In genomic region chr20:31951203-31951529, GRCh38 we compare ENCODE assay signal across 8 cellular contexts. TPM values are rescaled to one million over a fixed set of nuclear protein-coding genes. Genes with fewer than 3 reads are reported as not detected.
A peak's percentile ranks its signal among the peaks of the same experiment; 100 is the strongest.
DNase-seq lines count a peak whose midpoint lies in the region; ATAC-seq and TF ChIP-seq lines count a peak whose summit lies in the region.

No MANE protein-coding gene starts in this region.

- no peak for TF ChIP-seq POLR2A in heart left ventricle (IDR thresholded peaks at IDR 0.05)

- no peak overlapping the region for H4K5ac ChIP-seq in mesendoderm (ENCODE audit: low read length)

- peak overlapping the region; percentile 86 for H3K56ac ChIP-seq in mesendoderm (ENCODE audit: low read length)

- intact Hi-C loops in heart left ventricle (cut with DNase I), result loop anchor here in 7 of 10 donors (2.0 to 10.0 kb wide), 7 partner anchors 79 to 129 kb away; partner anchors contain the start of genes DUSP15 (in 1 of the 7) and TTLL9 (in 1 of the 7)
- intact Hi-C loops in Right ventricle myocardium inferior (cut with DNase I), result loop anchor here (5.0 kb wide), 1 partner anchor 81 kb away; no protein-coding TSS in a partner anchor
- intact Hi-C loops in upper lobe of right lung (cut with DNase I), result no loop called here

- H3K27ac ChIP-seq in heart left ventricle (peak overlapping the region in 7 of 12 donors; percentile 76 to 95 (median 85)), brain microvascular endothelial cell (peak overlapping the region; percentile 54), mesendoderm (ENCODE audit: low read depth, low read length) (no peak overlapping the region), upper lobe of right lung (peak overlapping the region; percentile 87)

- peaks cover 0 to 20% (median 15%) of the 10 kb centered on the region in 12 donors for H3K4me1 ChIP-seq in heart left ventricle
- H3K4me1 ChIP-seq in mesendoderm (ENCODE audit: control insufficient read depth, low read depth, low read length), result peaks cover 5% of the 10 kb centered on the region
- H3K4me1 ChIP-seq in upper lobe of right lung, result peaks cover 12% of the 10 kb centered on the region

- no peak overlapping the region for H2BK120ac ChIP-seq in mesendoderm (ENCODE audit: low read depth, low read length)

- peaks cover 22% of the 10 kb centered on the region for H3K79me1 ChIP-seq in mesendoderm (ENCODE audit: low read length)

- peaks cover 5 to 39% (median 36%) of the 10 kb centered on the region in 9 donors for H3K36me3 ChIP-seq in heart left ventricle
- peaks cover 25% of the 10 kb centered on the region for H3K36me3 ChIP-seq in brain microvascular endothelial cell (replicated peaks)
- peaks cover 12% of the 10 kb centered on the region for H3K36me3 ChIP-seq in mesendoderm (ENCODE audit: control insufficient read depth, insufficient read depth, low read length)
- H3K36me3 ChIP-seq in upper lobe of right lung, result peaks cover 36% of the 10 kb centered on the region

- peak overlapping the region; percentile 76 for H3K9ac ChIP-seq in mesendoderm (ENCODE audit: low read length)

- no peak overlapping the region for H2AK5ac ChIP-seq in mesendoderm (ENCODE audit: low read length)

- peak overlapping the region; percentile 41 for H3K4ac ChIP-seq in mesendoderm (ENCODE audit: low read depth, low read length)

- ATAC-seq in heart left ventricle (no peak), Right ventricle myocardium inferior (no peak), upper lobe of right lung (no peak)

- no peak overlapping the region for H2BK15ac ChIP-seq in mesendoderm (replicated peaks; ENCODE audit: low read depth)

- no peak overlapping the region for H3K23ac ChIP-seq in mesendoderm (ENCODE audit: low read length)

- TF ChIP-seq CTCF in heart left ventricle (IDR thresholded peaks at IDR 0.05), result no peak
- no peak for TF ChIP-seq CTCF in brain microvascular endothelial cell (IDR thresholded peaks at IDR 0.05; ENCODE audit: low read depth, low read length, missing control alignments)
- no peak for TF ChIP-seq CTCF in upper lobe of right lung (IDR thresholded peaks at IDR 0.05)

- DNase-seq in heart left ventricle (no peak), Right ventricle myocardium inferior (ENCODE audit: missing footprints) (no peak), brain microvascular endothelial cell (no peak), mesendoderm (no peak), upper lobe of right lung (no peak), SKM-1 (lab: John Stamatoyannopoulos, UW; ENCODE audit: unreplicated experiment) (no peak), DMS 273 treated with DMSO at 0.1 percent for 48 hours (lab: John Stamatoyannopoulos, UW) (no peak)
- no peak for DNase-seq in stimulated activated naive CD4-positive, alpha-beta T cell treated with Interleukin-2 at 50 U/mL for 16 hours (lab: John Stamatoyannopoulos, UW)

- H3K9me3 ChIP-seq in heart left ventricle (peaks cover 0 to 6% (median 0%) of the 10 kb centered on the region in 12 donors), upper lobe of right lung (no peaks in the 10 kb centered on the region)

- H2BK5ac ChIP-seq in mesendoderm (ENCODE audit: low read length), result no peak overlapping the region

- no peak overlapping the region for H4K8ac ChIP-seq in mesendoderm (ENCODE audit: low read depth, low read length)

- H3K18ac ChIP-seq in mesendoderm (ENCODE audit: low read length), result no peak overlapping the region

- H3K27me3 ChIP-seq in heart left ventricle, result peaks cover 0 to 2% (median 0%) of the 10 kb centered on the region in 9 donors
- no peaks in the 10 kb centered on the region for H3K27me3 ChIP-seq in brain microvascular endothelial cell (replicated peaks)
- no peaks in the 10 kb centered on the region for H3K27me3 ChIP-seq in mesendoderm (ENCODE audit: insufficient read depth, low read length, poor library complexity)
- no peaks in the 10 kb centered on the region for H3K27me3 ChIP-seq in upper lobe of right lung

- H3K4me3 ChIP-seq in heart left ventricle (peak overlapping the region; percentile 65 to 100 (median 94)), brain microvascular endothelial cell (ENCODE audit: low read depth, low read length) (peak overlapping the region; percentile 86), mesendoderm (ENCODE audit: low read length) (peak overlapping the region; percentile 73), upper lobe of right lung (peak overlapping the region; percentile 95)

- H3K4me2 ChIP-seq in mesendoderm (ENCODE audit: low read length), result peak overlapping the region; percentile 78

- 6 to 10% (median 8%) methylated on average over 6 of the region's 6 CpGs for whole genome bisulfite sequencing in heart left ventricle, 4 donors
- no CpG with 5 or more reads among the region's 6 CpGs for WGBS in mesendoderm (ENCODE audit: extremely low coverage, insufficient coverage, low lambda C conversion rate)

- in situ Hi-C loops in brain microvascular endothelial cell (cut with HindIII; ENCODE audit: low pct_ligation_motif_present, low sequenced_read_pairs), result no loop called here

- H3K79me2 ChIP-seq in mesendoderm (ENCODE audit: control insufficient read depth, insufficient read depth, low read length), result peaks cover 17% of the 10 kb centered on the region

RNA-seq across cellular contexts. Expression of gene PDRG1, which starts 0.7 kb away (rescaled TPM):
- total RNA-seq in heart left ventricle (10 to 100 TPM in 1 of 9 donors, 1 to 10 TPM in 8; 5.2 to 10.7 (median 7.3) TPM), Right ventricle myocardium inferior (11.0 TPM), upper lobe of right lung (8.0 TPM)
- polyA plus RNA-seq in heart left ventricle, result 10 to 100 TPM in 1 of 2 donors, 1 to 10 TPM in 1; 8.8 to 15.2 TPM
- polyA plus RNA-seq in mesendoderm (2013, experiment 1 of 2), result 14.3 TPM
- polyA plus RNA-seq in mesendoderm (2013, experiment 2 of 2), result 14.0 TPM

RNA-seq across cellular contexts. Expression of gene XKR7, which starts 16.8 kb away (rescaled TPM):
- total RNA-seq in heart left ventricle (not detected), Right ventricle myocardium inferior (not detected), upper lobe of right lung (0.09 TPM)
- polyA plus RNA-seq in heart left ventricle, result not detected
- 0.67 TPM for polyA plus RNA-seq in mesendoderm (2013, experiment 1 of 2)
- 0.62 TPM for polyA plus RNA-seq in mesendoderm (2013, experiment 2 of 2)

RNA-seq across cellular contexts. Expression of gene CCM2L, which starts 59.1 kb away (rescaled TPM):
- total RNA-seq in heart left ventricle (10 to 100 TPM in 3 of 9 donors, 1 to 10 TPM in 6; 3.4 to 14.8 (median 8.7) TPM), Right ventricle myocardium inferior (10.3 TPM), upper lobe of right lung (23.2 TPM)
- 10 to 100 TPM; 11.4 to 12.5 TPM for polyA plus RNA-seq in heart left ventricle
- 1.4 TPM for polyA plus RNA-seq in mesendoderm (2013, experiment 1 of 2)
- 1.3 TPM for polyA plus RNA-seq in mesendoderm (2013, experiment 2 of 2)
